In the genomic region with DNA sequence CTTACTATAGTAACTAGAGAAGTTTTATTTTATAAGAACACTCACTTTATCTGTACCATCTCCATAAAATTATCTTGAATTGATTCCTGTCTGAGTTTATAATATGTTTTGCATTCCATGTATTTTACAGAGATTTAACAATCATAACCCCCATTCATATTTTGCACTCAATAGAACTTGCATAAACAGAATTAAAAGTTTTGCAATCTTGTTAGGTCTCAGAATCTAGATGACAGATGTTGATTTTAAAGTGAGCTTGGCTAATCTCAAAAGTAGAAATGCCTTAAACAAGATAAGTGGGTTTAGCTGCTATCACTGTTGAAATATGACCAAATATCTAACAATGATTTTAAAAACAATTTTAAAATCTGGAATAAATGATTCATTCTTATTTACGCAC, we compare ENCODE assay signal across 40 cellular contexts.
"Had no signal": no experiment of that assay in that cellular context is flagged by ENCODE, and none has a peak within 500 bp of the region (broad histone marks: within the 10 kb centered on the region; RNA-seq: fewer than 3 reads in every experiment).

No MANE protein-coding gene starts in this region.

- H3K36me3 Mint-ChIP-seq: activated CD4-positive, alpha-beta memory T cell treated with anti-CD3 and anti-CD28 coated beads for 36 hours; activated naive CD4-positive, alpha-beta T cell treated with anti-CD3 and anti-CD28 coated beads, Interleukin-2, amount 10 ng/mL, durations not matched to agents 7 days and 5 days; activated naive CD4-positive, alpha-beta T cell treated with anti-CD3 and anti-CD28 coated beads, Interleukin-2, amount 50 U/mL, for 24 hours; activated naive CD8-positive, alpha-beta T cell; activated naive CD8-positive, alpha-beta T cell treated with anti-CD3 and anti-CD28 coated beads, Interleukin-2, amount 10 ng/mL, durations not matched to agents 7 days and 5 days; brain had no signal

- DNase-seq: activated B cell treated with CpG ODN at 0.5 μM for 24 hours; activated CD4-positive, alpha-beta memory T cell treated with anti-CD3 and anti-CD28 coated beads for 36 hours; activated CD4-positive, alpha-beta T cell treated with anti-CD3 and anti-CD28 coated beads for 4 hours; activated CD4-positive, alpha-beta T cell treated with anti-CD3 and anti-CD28 coated beads, Interleukin-2, amount 10 ng/mL, durations not matched to agents 24 days and 14 days; activated CD4-positive, alpha-beta T cell treated with anti-CD3 and anti-CD28 coated beads, Interleukin-2, amount 50 U/mL, for 1 hour; activated CD4-positive, alpha-beta T cell treated with anti-CD3 and anti-CD28 coated beads, Interleukin-2, amount 50 U/mL, for 4 hours; activated CD4-positive, CD25-positive, alpha-beta regulatory T cell treated with anti-CD3 and anti-CD28 coated beads, Interleukin-2, amount 50 U/mL, for 72 hours; activated CD8-positive, alpha-beta memory T cell treated with anti-CD3 and anti-CD28 coated beads, Interleukin-2, amount 50 U/mL, for 4 hours; activated CD8-positive, alpha-beta T cell treated with anti-CD3 and anti-CD28 coated beads for 36 hours; activated effector memory CD4-positive, alpha-beta T cell treated with Interleukin-2 at 50 U/mL for 16 hours; activated gamma-delta T cell; activated naive CD4-positive, alpha-beta T cell treated with anti-CD3 and anti-CD28 coated beads, Interleukin-2, amount 10 ng/mL, durations not matched to agents 7 days and 5 days; activated naive CD4-positive, alpha-beta T cell treated with Interleukin-2 at 50 U/mL for 16 hours; activated naive CD8-positive, alpha-beta T cell treated with anti-CD3 and anti-CD28 coated beads, Interleukin-2, amount 10 ng/mL, durations not matched to agents 7 days and 5 days; activated naive CD8-positive, alpha-beta T cell treated with anti-CD3 and anti-CD28 coated beads, Interleukin-2, amount 50 U/mL, for 24 hours; activated T-cell treated with anti-CD3 and anti-CD28 coated beads for 4 hours; activated T-cell treated with anti-CD3 and anti-CD28 coated beads, Interleukin-2, amount 50 U/mL, for 1 hour; activated T-cell treated with anti-CD3 and anti-CD28 coated beads, Interleukin-2, amount 50 U/mL, for 4 hours; activated T-cell treated with anti-CD3 and anti-CD28 coated beads, Interleukin-2, amount 50 U/mL, for 72 hours; adrenal gland; amygdala; anterior cingulate cortex; caudate nucleus; cerebellar nuclear complex; T-helper 1 cell; T-helper 2 cell; T-helper 9 cell had no signal

- H3K4me1 ChIP-seq: adrenal gland, ascending aorta had no signal

- H3K27ac Mint-ChIP-seq: activated B cell treated with CpG ODN at 0.5 μM for 24 hours; activated CD4-positive, alpha-beta memory T cell treated with anti-CD3 and anti-CD28 coated beads for 36 hours; activated CD4-positive, alpha-beta T cell treated with anti-CD3 and anti-CD28 coated beads, Interleukin-2, amount 10 ng/mL, durations not matched to agents 24 days and 14 days; activated CD8-positive, alpha-beta T cell treated with anti-CD3 and anti-CD28 coated beads for 36 hours; activated naive CD4-positive, alpha-beta T cell treated with anti-CD3 and anti-CD28 coated beads, Interleukin-2, amount 10 ng/mL, durations not matched to agents 7 days and 5 days; activated naive CD4-positive, alpha-beta T cell treated with anti-CD3 and anti-CD28 coated beads, Interleukin-2, amount 50 U/mL, for 24 hours; activated naive CD8-positive, alpha-beta T cell; activated naive CD8-positive, alpha-beta T cell treated with anti-CD3 and anti-CD28 coated beads, Interleukin-2, amount 10 ng/mL, durations not matched to agents 7 days and 5 days; activated naive CD8-positive, alpha-beta T cell treated with anti-CD3 and anti-CD28 coated beads, Interleukin-2, amount 50 U/mL, for 24 hours; activated T-cell treated with anti-CD3 and anti-CD28 coated beads, Interleukin-2, amount 50 U/mL, for 72 hours; activated T-helper 1 cell treated with anti-CD3 and anti-CD28 coated beads, Interleukin-12 subunit alpha, Interleukin-12 subunit beta, Interleukin-2, Interleukin-4 antibody, amounts not matched to agents 30 ng/mL and 10 ng/mL and 1 ng/mL, durations not matched to agents 14 hours and 24 hours and 36 hours; activated T-helper 17 cell treated with anti-CD3 and anti-CD28 coated beads, Interleukin-2, amount 50 U/mL, for 72 hours; brain; T-helper 1 cell treated with Interleukin-12 subunit alpha and Interleukin-12 subunit beta and Interleukin-4 antibody, amounts not matched to agents 30 μg/mL and 1 μg/mL, for 36 hours; T-helper 2 cell treated with Interferon-gamma antibody and Interleukin-4, amounts not matched to agents 5 μg/mL and 100 μg/mL, for 36 hours had no signal

- H3K27ac ChIP-seq: adrenal gland, ascending aorta, cardiac muscle cell, VCaP had no signal

- FAIRE-seq: bronchial epithelial cell, TTC549 had no signal

- ATAC-seq: activated CD8-positive, alpha-beta T cell treated with anti-CD3 and anti-CD28 coated beads for 36 hours; activated naive CD8-positive, alpha-beta T cell treated with anti-CD3 and anti-CD28 coated beads, Interleukin-2, amount 50 U/mL, for 24 hours; activated T-cell treated with anti-CD3 and anti-CD28 coated beads, Interleukin-2, amount 50 U/mL, for 4 hours; activated T-cell treated with anti-CD3 and anti-CD28 coated beads, Interleukin-2, amount 50 U/mL, for 72 hours; activated T-helper 17 cell treated with anti-CD3 and anti-CD28 coated beads, Interleukin-2, amount 50 U/mL, for 72 hours had no signal

- H3K9me3 ChIP-seq: adrenal gland, ascending aorta had no signal

- H3K9me3 Mint-ChIP-seq: activated B cell treated with CpG ODN at 0.5 μM for 24 hours; activated CD4-positive, alpha-beta T cell treated with anti-CD3 and anti-CD28 coated beads, Interleukin-2, amount 10 ng/mL, durations not matched to agents 24 days and 14 days; activated CD8-positive, alpha-beta T cell treated with anti-CD3 and anti-CD28 coated beads for 36 hours; activated naive CD4-positive, alpha-beta T cell treated with anti-CD3 and anti-CD28 coated beads, Interleukin-2, amount 50 U/mL, for 24 hours had no signal

- H3K36me3 ChIP-seq: adrenal gland, ascending aorta, cardiac muscle cell had no signal

- H3K27me3 ChIP-seq: adrenal gland, ascending aorta, cardiac muscle cell had no signal

- H3K4me3 ChIP-seq: adrenal gland, ascending aorta, cardiac muscle cell had no signal

- H3K4me3 Mint-ChIP-seq: activated B cell treated with CpG ODN at 0.5 μM for 24 hours; activated CD4-positive, alpha-beta memory T cell treated with anti-CD3 and anti-CD28 coated beads for 36 hours; activated CD4-positive, alpha-beta T cell treated with anti-CD3 and anti-CD28 coated beads, Interleukin-2, amount 10 ng/mL, durations not matched to agents 24 days and 14 days; activated CD8-positive, alpha-beta T cell treated with anti-CD3 and anti-CD28 coated beads for 36 hours; activated naive CD4-positive, alpha-beta T cell treated with anti-CD3 and anti-CD28 coated beads, Interleukin-2, amount 10 ng/mL, durations not matched to agents 7 days and 5 days; activated naive CD4-positive, alpha-beta T cell treated with anti-CD3 and anti-CD28 coated beads, Interleukin-2, amount 50 U/mL, for 24 hours; activated naive CD8-positive, alpha-beta T cell; activated naive CD8-positive, alpha-beta T cell treated with anti-CD3 and anti-CD28 coated beads, Interleukin-2, amount 10 ng/mL, durations not matched to agents 7 days and 5 days; activated naive CD8-positive, alpha-beta T cell treated with anti-CD3 and anti-CD28 coated beads, Interleukin-2, amount 50 U/mL, for 24 hours; activated T-cell treated with anti-CD3 and anti-CD28 coated beads, Interleukin-2, amount 50 U/mL, for 4 hours; activated T-cell treated with anti-CD3 and anti-CD28 coated beads, Interleukin-2, amount 50 U/mL, for 72 hours; activated T-helper 1 cell treated with anti-CD3 and anti-CD28 coated beads, Interleukin-12 subunit alpha, Interleukin-12 subunit beta, Interleukin-2, Interleukin-4 antibody, amounts not matched to agents 30 ng/mL and 10 ng/mL and 1 ng/mL, durations not matched to agents 14 hours and 24 hours and 36 hours; activated T-helper 17 cell treated with anti-CD3 and anti-CD28 coated beads, Interleukin-2, amount 50 U/mL, for 72 hours; brain; central memory CD8-positive, alpha-beta T cell; T-helper 1 cell treated with Interleukin-12 subunit alpha and Interleukin-12 subunit beta and Interleukin-4 antibody, amounts not matched to agents 30 μg/mL and 1 μg/mL, for 36 hours; T-helper 2 cell treated with Interferon-gamma antibody and Interleukin-4, amounts not matched to agents 5 μg/mL and 100 μg/mL, for 36 hours had no signal

- H3K27me3 Mint-ChIP-seq: activated B cell treated with CpG ODN at 0.5 μM for 24 hours; activated CD4-positive, alpha-beta memory T cell treated with anti-CD3 and anti-CD28 coated beads for 36 hours; activated CD4-positive, alpha-beta T cell treated with anti-CD3 and anti-CD28 coated beads, Interleukin-2, amount 10 ng/mL, durations not matched to agents 24 days and 14 days; activated CD8-positive, alpha-beta T cell treated with anti-CD3 and anti-CD28 coated beads for 36 hours; activated naive CD4-positive, alpha-beta T cell treated with anti-CD3 and anti-CD28 coated beads, Interleukin-2, amount 10 ng/mL, durations not matched to agents 7 days and 5 days; activated naive CD4-positive, alpha-beta T cell treated with anti-CD3 and anti-CD28 coated beads, Interleukin-2, amount 50 U/mL, for 24 hours; activated naive CD8-positive, alpha-beta T cell; activated naive CD8-positive, alpha-beta T cell treated with anti-CD3 and anti-CD28 coated beads, Interleukin-2, amount 10 ng/mL, durations not matched to agents 7 days and 5 days; activated naive CD8-positive, alpha-beta T cell treated with anti-CD3 and anti-CD28 coated beads, Interleukin-2, amount 50 U/mL, for 24 hours; activated T-helper 17 cell treated with anti-CD3 and anti-CD28 coated beads, Interleukin-2, amount 50 U/mL, for 72 hours; central memory CD8-positive, alpha-beta T cell had no signal

- H3K4me1 Mint-ChIP-seq: activated B cell treated with CpG ODN at 0.5 μM for 24 hours; activated CD4-positive, alpha-beta T cell treated with anti-CD3 and anti-CD28 coated beads, Interleukin-2, amount 10 ng/mL, durations not matched to agents 24 days and 14 days; activated naive CD4-positive, alpha-beta T cell treated with anti-CD3 and anti-CD28 coated beads, Interleukin-2, amount 10 ng/mL, durations not matched to agents 7 days and 5 days; activated naive CD4-positive, alpha-beta T cell treated with anti-CD3 and anti-CD28 coated beads, Interleukin-2, amount 50 U/mL, for 24 hours; activated naive CD8-positive, alpha-beta T cell treated with anti-CD3 and anti-CD28 coated beads, Interleukin-2, amount 10 ng/mL, durations not matched to agents 7 days and 5 days; activated naive CD8-positive, alpha-beta T cell treated with anti-CD3 and anti-CD28 coated beads, Interleukin-2, amount 50 U/mL, for 24 hours; activated T-helper 17 cell treated with anti-CD3 and anti-CD28 coated beads, Interleukin-2, amount 50 U/mL, for 72 hours; brain; central memory CD8-positive, alpha-beta T cell had no signal
